ENCODE assay signal across 8 cellular contexts in genomic region chr5:110738812-110739651, GRCh38. TPM values are rescaled to one million over a fixed set of nuclear protein-coding genes. Genes with fewer than 3 reads are reported as not detected.
DNase-seq lines count a peak whose midpoint lies in the region; ATAC-seq, FAIRE-seq and TF ChIP-seq lines count a peak whose summit lies in the region.

Gene SLC25A46, plus strand, starts transcription at chr5:110739007. Its CDS starts 113 bp downstream, at chr5:110739120.

- TF ChIP-seq CTCF in left ventricle myocardium inferior (IDR thresholded peaks at IDR 0.05; ENCODE audit: borderline replicate concordance), result no peak
- TF ChIP-seq CTCF in prostate gland (IDR thresholded peaks at IDR 0.05), result no peak

- TF ChIP-seq POLR2A in GM12891 (IDR thresholded peaks at IDR 0.05; ENCODE audit: low read depth, low read length) (peak; percentile 83), prostate gland (IDR thresholded peaks at IDR 0.05) (no peak)

- peak; percentile 96 for FAIRE-seq in GM12891 (lab: Jason Lieb, UNC)

- H3K4me3 ChIP-seq in left ventricle myocardium inferior (peak within 1 kb of the TSS; percentile 96), prostate gland (peak within 1 kb of the TSS; percentile 74 to 90), urinary bladder (ENCODE audit: low read depth, low read length) (peak within 1 kb of the TSS; percentile 96)

- intact Hi-C loops in T-helper 1 cell treated with Interleukin-12 subunit alpha and Interleukin-12 subunit beta and Interleukin-4 antibody, amounts not matched to agents 30 ng/mL and 1 ng/mL, for 36 hours (cut with micrococcal nuclease), result loop anchor here (1.0 to 5.0 kb wide), 18 partner anchors 13 to 1992 kb away; partner anchors contain the start of genes FER, MAN2A1, NREP and TMEM232
- intact Hi-C loops in left ventricle myocardium inferior (cut with micrococcal nuclease) (no loop called here), prostate gland (cut with DNase I) (no loop called here)

- DNase-seq in GM12891 (ENCODE audit: insufficient read length, low spot score) (peak; percentile 58), NCI-H1436 treated with DMSO at 0.1 percent for 48 hours (lab: John Stamatoyannopoulos, UW) (peak; percentile 20), amniotic stem cell (lab: John Stamatoyannopoulos, UW) (peak; percentile 83), left ventricle myocardium inferior (peak; percentile 84), prostate gland (ENCODE audit: low spot score) (peak; percentile 85)

- H3K27me3 ChIP-seq in left ventricle myocardium inferior (ENCODE audit: low read depth) (no peaks in the 10 kb centered on the region), prostate gland (replicated peaks; ENCODE audit: insufficient read depth) (no peaks in the 10 kb centered on the region)

- peak; percentile 96 for ATAC-seq in HG02798 (IDR thresholded peaks at IDR 0.05; ENCODE audit: poor library complexity, unreplicated experiment)

- H3K36me3 ChIP-seq in left ventricle myocardium inferior (no peaks in the 10 kb centered on the region), prostate gland (no peaks in the 10 kb centered on the region), urinary bladder (ENCODE audit: insufficient read depth) (no peaks in the 10 kb centered on the region)

- H3K4me1 ChIP-seq in left ventricle myocardium inferior, result peaks cover 38% of the 10 kb centered on the region
- H3K4me1 ChIP-seq in prostate gland (replicated peaks), result no peaks in the 10 kb centered on the region
- no peaks in the 10 kb centered on the region for H3K4me1 ChIP-seq in urinary bladder (ENCODE audit: insufficient read depth)

- under 1% methylated on average over 62 of the region's 62 CpGs for whole genome bisulfite sequencing in prostate gland
- under 1% methylated on average over 62 of the region's 62 CpGs for WGBS in urinary bladder

- H3K9me3 ChIP-seq in left ventricle myocardium inferior (replicated peaks) (no peaks in the 10 kb centered on the region), prostate gland (no peaks in the 10 kb centered on the region)

- H3K27ac ChIP-seq in left ventricle myocardium inferior (replicated peaks) (peak within 1 kb of the TSS; percentile 95), prostate gland (peak within 1 kb of the TSS; percentile 66 to 76), urinary bladder (ENCODE audit: low read depth) (peak within 1 kb of the TSS; percentile 75)

TF ChIP-seq in GM12891, 5 proteins besides CTCF, POLR2A, EP300 and RAD21:
- peak; percentile 11 for TF ChIP-seq POU2F2 (IDR thresholded peaks at IDR 0.05; ENCODE audit: low read depth, low read length)
- TF ChIP-seq TAF1 (IDR thresholded peaks at IDR 0.05; ENCODE audit: low read depth, low read length), result peak; percentile 86
- TF ChIP-seq SPI1 (IDR thresholded peaks at IDR 0.05; ENCODE audit: low read depth, low read length), result peak; percentile 11; the same call in 1 of the 2 replicates
- TF ChIP-seq PAX5 (IDR thresholded peaks at IDR 0.05; ENCODE audit: insufficient read depth, low read length, severe bottlenecking), result no peak
- TF ChIP-seq POLR2AphosphoS5 (IDR thresholded peaks at IDR 0.05; ENCODE audit: low read depth, low read length), result peak; percentile 95
TF ChIP-seq in GM12891: peak in this region for 4.

RNA-seq across cellular contexts. Expression of gene SLC25A46, which starts in this region (rescaled TPM):
- polyA plus RNA-seq in GM12891 (2012; ENCODE audit: low read depth, missing spikeins), result 42.0 TPM
- 52.7 and 55.8 TPM in 2 replicates for total RNA-seq in T-helper 1 cell treated with Interleukin-12 subunit alpha and Interleukin-12 subunit beta and Interleukin-4 antibody, amounts not matched to agents 30 ng/mL and 1 ng/mL, for 36 hours
- total RNA-seq in left ventricle myocardium inferior (67.9 TPM), prostate gland (10 to 100 TPM; 35.6 to 44.7 TPM), urinary bladder (114 TPM)
- polyA plus RNA-seq in urinary bladder, result 29.6 TPM

Comparison
In these comparisons a context has a peak if more than half of its experiments do, and no peak if none do; other contexts are left out.
1. Peak in every context shown above with its lines: DNase-seq, ATAC-seq, H3K4me3 ChIP-seq and H3K27ac ChIP-seq.
2. DNase-seq: peak in every context shown above with its lines; median percentile 85 in prostate gland; 84 in left ventricle myocardium inferior; 83 in amniotic stem cell; 58 in GM12891; 20 in NCI-H1436 treated with DMSO at 0.1 percent for 48 hours.